13 cellular contexts compared by ENCODE assay signal in the genomic region with DNA sequence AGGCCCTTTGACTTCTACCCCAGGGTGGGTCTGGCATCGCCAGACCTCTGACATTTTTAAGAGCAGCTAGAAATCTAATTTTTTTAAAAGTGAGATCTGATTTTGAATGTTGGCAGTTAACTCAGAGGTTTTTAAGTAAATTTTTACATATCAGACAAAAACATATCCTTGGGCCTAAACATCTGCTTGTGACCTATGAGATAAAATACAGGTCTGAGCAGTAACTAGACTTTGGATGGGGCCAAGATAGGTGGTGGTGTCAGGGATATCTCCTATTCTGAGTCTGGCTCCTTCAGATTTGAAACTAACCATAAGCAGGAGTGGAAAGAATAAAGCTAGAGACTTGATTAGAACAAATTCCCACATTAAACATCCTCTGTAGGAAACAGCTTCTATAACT.
"Had no signal": no experiment of that assay in that cellular context is flagged by ENCODE, and none has a peak within 500 bp of the region (broad histone marks: within the 10 kb centered on the region; RNA-seq: fewer than 3 reads in every experiment).

No MANE protein-coding gene starts in this region.

- H3K36me3 ChIP-seq: adrenal gland, gastrocnemius medialis had no signal

- H3K27ac ChIP-seq: gastrocnemius medialis had no signal

- H3K27me3 Mint-ChIP-seq: activated CD4-positive, alpha-beta memory T cell treated with anti-CD3 and anti-CD28 coated beads, Interleukin-2, amount 10 ng/mL, durations not matched to agents 7 days and 5 days; naive B cell; stimulated activated memory B cell treated with anti-CD40 and anti-IgM and Interleukin-4, amounts not matched to agents 10 μg/mL and 1 μg/mL and 100 μg/mL, for 72 hours had no signal

- H3K36me3 Mint-ChIP-seq: naive B cell had no signal

- H3K27me3 ChIP-seq: adrenal gland, gastrocnemius medialis had no signal

- H3K9me3 Mint-ChIP-seq: activated CD4-positive, alpha-beta memory T cell treated with anti-CD3 and anti-CD28 coated beads, Interleukin-2, amount 10 ng/mL, durations not matched to agents 7 days and 5 days; endodermal cell; naive B cell; stimulated activated memory B cell treated with anti-CD40 and anti-IgM and Interleukin-4, amounts not matched to agents 10 μg/mL and 1 μg/mL and 100 μg/mL, for 72 hours had no signal

- ATAC-seq: gastrocnemius medialis; stimulated activated memory B cell treated with anti-CD40 and anti-IgM and Interleukin-4, amounts not matched to agents 10 μg/mL and 1 μg/mL and 100 μg/mL, for 72 hours had no signal

- H3K27ac Mint-ChIP-seq: activated CD4-positive, alpha-beta memory T cell treated with anti-CD3 and anti-CD28 coated beads, Interleukin-2, amount 10 ng/mL, durations not matched to agents 7 days and 5 days; stimulated activated memory B cell treated with anti-CD40 and anti-IgM and Interleukin-4, amounts not matched to agents 10 μg/mL and 1 μg/mL and 100 μg/mL, for 72 hours had no signal

- DNase-seq: activated CD4-positive, alpha-beta memory T cell treated with anti-CD3 and anti-CD28 coated beads, Interleukin-2, amount 10 ng/mL, durations not matched to agents 7 days and 5 days; activated CD8-positive, alpha-beta memory T cell treated with anti-CD3 and anti-CD28 coated beads, Interleukin-2, amount 50 U/mL, for 4 hours; activated naive CD4-positive, alpha-beta T cell treated with Interleukin-2 at 50 U/mL for 16 hours; adrenal gland; endodermal cell; gastrocnemius medialis; mammary epithelial cell; naive B cell; nucleus accumbens; posterior cingulate gyrus; retina; T-helper 1 cell had no signal

- H3K4me3 ChIP-seq: adrenal gland, gastrocnemius medialis had no signal

- H3K4me3 Mint-ChIP-seq: activated CD4-positive, alpha-beta memory T cell treated with anti-CD3 and anti-CD28 coated beads, Interleukin-2, amount 10 ng/mL, durations not matched to agents 7 days and 5 days; endodermal cell; stimulated activated memory B cell treated with anti-CD40 and anti-IgM and Interleukin-4, amounts not matched to agents 10 μg/mL and 1 μg/mL and 100 μg/mL, for 72 hours had no signal

- H3K9me3 ChIP-seq: adrenal gland, gastrocnemius medialis had no signal
